ENCODE assay signal across 21 cellular contexts in genomic region chr2:170701011-170701410, GRCh38. TPM values are rescaled to one million over a fixed set of nuclear protein-coding genes. Genes with fewer than 3 reads are reported as not detected.
"Had no signal": no experiment of that assay in that cellular context is flagged by ENCODE, and none has a peak within 500 bp of the region (broad histone marks: within the 10 kb centered on the region; RNA-seq: fewer than 3 reads in every experiment).

No MANE protein-coding gene starts in this region.

- H3K27me3 ChIP-seq: MG63, SJCRH30 had no signal

- H3K9me3 ChIP-seq: MG63, SJCRH30 had no signal

- DNase-seq: Karpas-422, KG1, MG63, NCI-H1092, NCI-H1105 treated with DMSO at 0.1 percent for 48 hours, NCI-H1417 treated with DMSO at 0.1 percent for 48 hours, NCI-H187, NCI-H2029, NCI-H2081 treated with DMSO at 0.1 percent for 48 hours, NCI-H226, NCI-H446, NCI-H510A, NCI-H524 treated with DMSO at 0.1 percent for 48 hours, NCI-H69, NCI-H774, SHP77 treated with DMSO at 0.1 percent for 48 hours, SJCRH30 had no signal

- H3K36me3 ChIP-seq: MG63, SJCRH30 had no signal

- ATAC-seq: Panc1, Right ventricle myocardium inferior, SK-N-SH treated with all-trans-retinoic acid at 6 μM for 48 hours had no signal

- H3K27ac ChIP-seq: SJCRH30 had no signal

- H3K4me3 ChIP-seq: MG63, SJCRH30 had no signal

RNA-seq across cellular contexts. Expression of gene SP5, which starts 14.1 kb away (rescaled TPM):
- total RNA-seq: RPMI7951, SJCRH30 had no signal
